19 cellular contexts compared by ENCODE assay signal in the genomic region with DNA sequence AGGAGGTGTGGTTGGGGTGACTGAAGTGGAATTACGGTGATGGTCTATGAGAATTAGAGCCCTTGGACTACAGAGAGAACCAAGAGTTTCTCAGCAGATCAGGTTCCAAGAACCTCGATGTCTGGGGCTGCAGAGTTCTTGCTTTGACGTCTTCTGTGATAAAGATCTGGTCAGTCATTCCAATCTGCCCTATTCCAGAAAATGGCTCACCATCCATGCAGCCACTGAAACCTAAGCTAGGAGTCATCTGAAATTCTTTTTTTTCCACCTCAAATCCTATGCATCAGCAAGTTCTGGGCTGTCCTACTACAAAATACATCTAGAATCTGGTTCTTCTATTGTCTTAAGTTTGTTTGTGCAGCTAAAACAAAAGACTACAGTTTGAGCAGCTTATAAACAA.
DNase-seq lines count a peak whose midpoint lies in the region; ATAC-seq and TF ChIP-seq lines count a peak whose summit lies in the region.
"Had no signal": no experiment of that assay in that cellular context is flagged by ENCODE, and none has a peak within 500 bp of the region (broad histone marks: within the 10 kb centered on the region; RNA-seq: fewer than 3 reads in every experiment).

No MANE protein-coding gene starts in this region.

- intact Hi-C loops in lower leg skin (cut with DNase I; ENCODE audit: low total_unique reads), result no loop called here
- intact Hi-C loops in cardiac septum (cut with DNase I), result no loop called here

- no peaks in the 10 kb centered on the region for H3K27me3 Mint-ChIP-seq in HFFc6 (ENCODE audit: insufficient read depth)
- H3K27me3 Mint-ChIP-seq in activated T-helper 17 cell treated with anti-CD3 and anti-CD28 coated beads, Interleukin-2, amount 50 U/mL, for 72 hours, result peaks cover 7% of the 10 kb centered on the region

- TF ChIP-seq CTCF in HFFc6 (IDR thresholded peaks at IDR 0.05), result no peak
- TF ChIP-seq CTCF in fibroblast of the aortic adventitia (IDR thresholded peaks at IDR 0.05; ENCODE audit: insufficient read depth, low read length), result no peak
- no peak for TF ChIP-seq CTCF in lower leg skin (IDR thresholded peaks at IDR 0.05)

- DNase-seq in AG20443 (ENCODE audit: low spot score) (peak; percentile 40), HFFc6 (peak; percentile 79), fibroblast of the aortic adventitia (ENCODE audit: low read depth) (peak; percentile 32), lower leg skin (ENCODE audit: low spot score in 2 of 2) (no peak), cardiac septum (ENCODE audit: low spot score) (no peak)
- DNase-seq: CD4-positive, alpha-beta memory T cell; DMS153; DMS79; GOT3; H7; KBM-7 had no signal

- ATAC-seq in SK-N-SH treated with all-trans-retinoic acid at 6 μM for 48 hours (peak; percentile 75), GM21528 (IDR thresholded peaks at IDR 0.05; ENCODE audit: low FRiP score, unreplicated experiment) (no peak)
- ATAC-seq in activated T-helper 17 cell treated with anti-CD3 and anti-CD28 coated beads, Interleukin-2, amount 50 U/mL, for 72 hours (replicated peaks), result no peak
- ATAC-seq: A549, GM12878, HCT116 had no signal

- H3K9me3 Mint-ChIP-seq in HFFc6, result no peaks in the 10 kb centered on the region
- H3K9me3 Mint-ChIP-seq in activated T-helper 17 cell treated with anti-CD3 and anti-CD28 coated beads, Interleukin-2, amount 50 U/mL, for 72 hours, result no peaks in the 10 kb centered on the region
- H3K9me3 Mint-ChIP-seq: CD4-positive, alpha-beta memory T cell had no signal

- H3K36me3 Mint-ChIP-seq in HFFc6 (ENCODE audit: low read depth), result no peaks in the 10 kb centered on the region
- H3K36me3 Mint-ChIP-seq in activated T-helper 17 cell treated with anti-CD3 and anti-CD28 coated beads, Interleukin-2, amount 50 U/mL, for 72 hours (ENCODE audit: low read depth), result no peaks in the 10 kb centered on the region
- H3K36me3 Mint-ChIP-seq: CD14-positive monocyte; CD4-positive, alpha-beta memory T cell had no signal

- H3K4me1 Mint-ChIP-seq in HFFc6 (ENCODE audit: low read depth), result peaks cover 27% of the 10 kb centered on the region
- no peaks in the 10 kb centered on the region for H3K4me1 Mint-ChIP-seq in activated T-helper 17 cell treated with anti-CD3 and anti-CD28 coated beads, Interleukin-2, amount 50 U/mL, for 72 hours
- H3K4me1 Mint-ChIP-seq: CD14-positive monocyte; CD4-positive, alpha-beta memory T cell had no signal

- WGBS in lower leg skin, 2 donors, result 83 to 85% methylated on average over 3 of the region's 3 CpGs

- H3K4me3 ChIP-seq in fibroblast of the aortic adventitia (ENCODE audit: low read depth, low read length), result no peak overlapping the region
- H3K4me3 ChIP-seq in lower leg skin (ENCODE audit: low read depth, poor library complexity, severe bottlenecking), result no peak overlapping the region
- H3K4me3 ChIP-seq: A549, BLaER1, GM12878 had no signal

- no peak for TF ChIP-seq POLR2A in lower leg skin (IDR thresholded peaks at IDR 0.05)

- peak overlapping the region; percentile 35; the same call in 1 of the 2 replicates for H3K27ac Mint-ChIP-seq in HFFc6
- no peak overlapping the region for H3K27ac Mint-ChIP-seq in activated T-helper 17 cell treated with anti-CD3 and anti-CD28 coated beads, Interleukin-2, amount 50 U/mL, for 72 hours
- H3K27ac Mint-ChIP-seq: CD4-positive, alpha-beta memory T cell had no signal

- H3K4me3 Mint-ChIP-seq in HFFc6, result no peak overlapping the region
- no peak overlapping the region for H3K4me3 Mint-ChIP-seq in activated T-helper 17 cell treated with anti-CD3 and anti-CD28 coated beads, Interleukin-2, amount 50 U/mL, for 72 hours
- H3K4me3 Mint-ChIP-seq: CD14-positive monocyte; CD4-positive, alpha-beta memory T cell had no signal

TF ChIP-seq in SK-N-SH treated with all-trans-retinoic acid at 6 μM for 48 hours, 23 proteins besides CTCF, POLR2A, EP300 and RAD21:
- TF ChIP-seq ISL1 (CRISPR knock-in tag; IDR thresholded peaks at IDR 0.05) (no peak), ZNF8 (CRISPR knock-in tag; IDR thresholded peaks at IDR 0.05) (no peak)

Comparison
In these comparisons a context has a peak if more than half of its experiments do, and no peak if none do; other contexts are left out.
1. DNase-seq: peak in AG20443 (single experiment), HFFc6 (single experiment) and fibroblast of the aortic adventitia (single experiment); none in lower leg skin (0 of 2) and cardiac septum (single experiment).